10 cellular contexts compared by ENCODE assay signal in genomic region chr16:30715777-30716445, GRCh38. TPM values are rescaled to one million over a fixed set of nuclear protein-coding genes. Genes with fewer than 3 reads are reported as not detected.
A peak's percentile ranks its signal among the peaks of the same experiment; 100 is the strongest.
DNase-seq lines count a peak whose midpoint lies in the region; ATAC-seq and TF ChIP-seq lines count a peak whose summit lies in the region.
"Had no signal": no experiment of that assay in that cellular context is flagged by ENCODE, and none has a peak within 500 bp of the region (broad histone marks: within the 10 kb centered on the region; RNA-seq: fewer than 3 reads in every experiment).

No MANE protein-coding gene starts in this region.

- H3K4me1 Mint-ChIP-seq in activated CD4-positive, alpha-beta memory T cell treated with anti-CD3 and anti-CD28 coated beads, Interleukin-2, amount 10 ng/mL, durations not matched to agents 7 days and 5 days: peaks cover 35% of the 10 kb centered on the region
- no peaks in the 10 kb centered on the region for H3K4me1 Mint-ChIP-seq in type B pancreatic cell (ENCODE audit: unreplicated experiment)

- peak overlapping the region; percentile 96 for H3K27ac Mint-ChIP-seq in activated CD4-positive, alpha-beta memory T cell treated with anti-CD3 and anti-CD28 coated beads, Interleukin-2, amount 10 ng/mL, durations not matched to agents 7 days and 5 days
- H3K27ac Mint-ChIP-seq in type B pancreatic cell: no peak overlapping the region

- peak; percentile 27 for DNase-seq in Jurkat, Clone E6-1 (ENCODE audit: low read depth, low spot score)
- DNase-seq in activated CD4-positive, alpha-beta memory T cell treated with anti-CD3 and anti-CD28 coated beads, Interleukin-2, amount 10 ng/mL, durations not matched to agents 7 days and 5 days: peak; percentile 58
- DNase-seq in foreskin melanocyte (peak; percentile 93), ureter (ENCODE audit: low spot score) (no peak), type B pancreatic cell (ENCODE audit: extremely low spot score, unreplicated experiment) (no peak)
- DNase-seq in stimulated activated CD8-positive, alpha-beta memory T cell treated with anti-CD3 and anti-CD28 coated beads, Interleukin-7, amount 100 ng/mL, for 1 hour (ENCODE audit: low read depth in 2 of 2): peak; percentile 3 to 18
- DNase-seq: colonic mucosa, occipital lobe had no signal

- POLR2A ChIA-PET in activated CD4-positive, alpha-beta memory T cell treated with anti-CD3 and anti-CD28 coated beads, Interleukin-2, amount 10 ng/mL, durations not matched to agents 7 days and 5 days (lab: Charles Lee): interaction anchor here (1.4 kb wide), 2 partner anchors 15 to 17 kb away, joined by 3 to 4 read pairs; partner anchors contain the start of gene SRCAP

- H3K27me3 Mint-ChIP-seq in activated CD4-positive, alpha-beta memory T cell treated with anti-CD3 and anti-CD28 coated beads, Interleukin-2, amount 10 ng/mL, durations not matched to agents 7 days and 5 days: no peaks in the 10 kb centered on the region
- no peaks in the 10 kb centered on the region for H3K27me3 Mint-ChIP-seq in type B pancreatic cell

- H3K36me3 Mint-ChIP-seq in activated CD4-positive, alpha-beta memory T cell treated with anti-CD3 and anti-CD28 coated beads, Interleukin-2, amount 10 ng/mL, durations not matched to agents 7 days and 5 days (ENCODE audit: low read depth): peaks cover 74% of the 10 kb centered on the region
- H3K36me3 Mint-ChIP-seq in type B pancreatic cell: peaks cover 47% of the 10 kb centered on the region

- no peak for ATAC-seq in GM21576 (IDR thresholded peaks at IDR 0.05; ENCODE audit: unreplicated experiment)
- no peak for ATAC-seq in HG03196 (IDR thresholded peaks at IDR 0.05; ENCODE audit: unreplicated experiment)

- H3K4me3 Mint-ChIP-seq in activated CD4-positive, alpha-beta memory T cell treated with anti-CD3 and anti-CD28 coated beads, Interleukin-2, amount 10 ng/mL, durations not matched to agents 7 days and 5 days: peak overlapping the region; percentile 52
- H3K4me3 Mint-ChIP-seq in type B pancreatic cell: no peak overlapping the region

- TF ChIP-seq CTCF in type B pancreatic cell (conservative IDR thresholded peaks at IDR 0.05): no peak

- no peaks in the 10 kb centered on the region for H3K9me3 Mint-ChIP-seq in activated CD4-positive, alpha-beta memory T cell treated with anti-CD3 and anti-CD28 coated beads, Interleukin-2, amount 10 ng/mL, durations not matched to agents 7 days and 5 days
- no peaks in the 10 kb centered on the region for H3K9me3 Mint-ChIP-seq in type B pancreatic cell

- H3K4me3 ChIP-seq in Jurkat, Clone E6-1 (ENCODE audit: low read length): no peak overlapping the region
- H3K4me3 ChIP-seq: colonic mucosa had no signal

- CTCF ChIA-PET in activated CD4-positive, alpha-beta memory T cell treated with anti-CD3 and anti-CD28 coated beads, Interleukin-2, amount 10 ng/mL, durations not matched to agents 7 days and 5 days (lab: Charles Lee): no interaction called here

RNA-seq across cellular contexts. Expression of gene SRCAP, which starts 16.9 kb away (rescaled TPM):
- polyA plus RNA-seq in Jurkat, Clone E6-1 (2012; ENCODE audit: insufficient read depth, insufficient read length): 31.9 TPM
- 10 to 100 TPM; 63.2 to 65.0 TPM for total RNA-seq in activated CD4-positive, alpha-beta memory T cell treated with anti-CD3 and anti-CD28 coated beads, Interleukin-2, amount 10 ng/mL, durations not matched to agents 7 days and 5 days
- total RNA-seq in ureter (82.3 TPM), type B pancreatic cell (ENCODE audit: low replicate concordance) (62.8 and 73.5 TPM in 2 replicates)

RNA-seq across cellular contexts. Expression of gene PHKG2, which starts 32.3 kb away (rescaled TPM):
- 43.7 TPM for polyA plus RNA-seq in Jurkat, Clone E6-1 (2012; ENCODE audit: insufficient read depth, insufficient read length)
- total RNA-seq in activated CD4-positive, alpha-beta memory T cell treated with anti-CD3 and anti-CD28 coated beads, Interleukin-2, amount 10 ng/mL, durations not matched to agents 7 days and 5 days: 10 to 100 TPM; 34.5 to 38.6 TPM
- total RNA-seq in ureter: 35.9 TPM
- total RNA-seq in type B pancreatic cell (ENCODE audit: low replicate concordance): 41.5 and 42.4 TPM in 2 replicates

RNA-seq across cellular contexts. Expression of gene CFAP119, which starts 46.0 kb away (rescaled TPM):
- polyA plus RNA-seq in Jurkat, Clone E6-1 (2012; ENCODE audit: insufficient read depth, insufficient read length): 10.1 TPM
- 1 to 10 TPM; 3.1 to 4.1 TPM for total RNA-seq in activated CD4-positive, alpha-beta memory T cell treated with anti-CD3 and anti-CD28 coated beads, Interleukin-2, amount 10 ng/mL, durations not matched to agents 7 days and 5 days
- total RNA-seq in ureter (8.7 TPM), type B pancreatic cell (ENCODE audit: low replicate concordance) (14.2 and 15.0 TPM in 2 replicates)

RNA-seq across cellular contexts. Expression of gene RNF40, which starts 46.2 kb away (rescaled TPM):
- 78.5 TPM for polyA plus RNA-seq in Jurkat, Clone E6-1 (2012; ENCODE audit: insufficient read depth, insufficient read length)
- total RNA-seq in activated CD4-positive, alpha-beta memory T cell treated with anti-CD3 and anti-CD28 coated beads, Interleukin-2, amount 10 ng/mL, durations not matched to agents 7 days and 5 days: 10 to 100 TPM; 96.1 to 96.2 TPM
- total RNA-seq in ureter (133 TPM), type B pancreatic cell (ENCODE audit: low replicate concordance) (107 and 131 TPM in 2 replicates)

RNA-seq across cellular contexts. Expression of gene FBRS, which starts 57.7 kb away (rescaled TPM):
- polyA plus RNA-seq in Jurkat, Clone E6-1 (2012; ENCODE audit: insufficient read depth, insufficient read length): 38.6 TPM
- total RNA-seq in activated CD4-positive, alpha-beta memory T cell treated with anti-CD3 and anti-CD28 coated beads, Interleukin-2, amount 10 ng/mL, durations not matched to agents 7 days and 5 days: 100 to 1,000 TPM; 106 to 107 TPM
- 82.5 TPM for total RNA-seq in ureter
- total RNA-seq in type B pancreatic cell (ENCODE audit: low replicate concordance): 77.3 and 78.2 TPM in 2 replicates

Comparison
In these comparisons a context has a peak if more than half of its experiments do, and no peak if none do; other contexts are left out.
1. DNase-seq: peak in Jurkat, Clone E6-1 (single experiment), activated CD4-positive, alpha-beta memory T cell treated with anti-CD3 and anti-CD28 coated beads, Interleukin-2, amount 10 ng/mL, durations not matched to agents 7 days and 5 days (single experiment), foreskin melanocyte (single experiment) and stimulated activated CD8-positive, alpha-beta memory T cell treated with anti-CD3 and anti-CD28 coated beads, Interleukin-7, amount 100 ng/mL, for 1 hour (2 of 2); none in ureter (single experiment) and type B pancreatic cell (single experiment).